Comparison of ENCODE assay signal across 8 cellular contexts in genomic region chr19:46728693-46729339, GRCh38.
DNase-seq lines count a peak whose midpoint lies in the region; ATAC-seq lines count a peak whose summit lies in the region.

No MANE protein-coding gene starts in this region.

- ATAC-seq in HG03432 (IDR thresholded peaks at IDR 0.05; ENCODE audit: unreplicated experiment), result peak; percentile 49
- ATAC-seq in GM21737 (IDR thresholded peaks at IDR 0.05; ENCODE audit: unreplicated experiment), result no peak

- peak; percentile 80 for DNase-seq in CD1c-positive myeloid dendritic cell (ENCODE audit: extremely low spot score)
- DNase-seq in T-helper 22 cell (ENCODE audit: low read depth), result peak; percentile 58
- peak in 43 of 58 donors; percentile 16 to 88 (median 43) for DNase-seq in anterior cingulate cortex (lab: John Stamatoyannopoulos, UW)
- DNase-seq in hypothalamus (lab: John Stamatoyannopoulos, UW), result peak in 37 of 51 donors; percentile 14 to 84 (median 41)
- DNase-seq in stimulated activated CD4-positive, alpha-beta T cell treated with anti-CD3 and anti-CD28 coated beads, Interleukin-15, amount 100 ng/mL, for 24 hours, result peak; percentile 85
- DNase-seq in NCI-H1105 (lab: John Stamatoyannopoulos, UW), result no peak
